1 cellular context compared by ENCODE assay signal in the genomic region with DNA sequence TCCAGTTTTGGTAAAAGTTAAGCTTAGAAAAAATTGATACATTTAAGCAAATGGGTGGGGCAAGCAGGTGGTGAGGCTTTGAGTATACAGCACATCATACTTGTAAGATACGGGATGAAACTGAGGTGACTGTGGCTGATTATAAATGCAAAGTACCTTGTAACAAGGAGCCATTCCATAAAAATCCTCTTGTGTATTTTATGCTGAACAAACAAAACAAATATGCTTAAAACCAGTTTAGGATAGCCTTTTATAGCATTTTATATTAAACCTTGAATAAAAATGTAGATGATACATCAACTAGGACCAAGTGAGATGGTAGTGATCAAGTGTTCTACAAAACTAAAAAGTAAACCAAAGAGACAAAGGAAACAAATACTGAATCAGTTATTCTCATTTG.
TF ChIP-seq lines count a peak whose summit lies in the region.

No MANE protein-coding gene starts in this region.

TF ChIP-seq in liver, 16 proteins besides CTCF, POLR2A, EP300 and RAD21 (continued from another document):
- TF ChIP-seq SP1 (IDR thresholded peaks at IDR 0.05): no peak
